19 cellular contexts compared by ENCODE assay signal in genomic region chr10:128007971-128008370, GRCh38.
"Had no signal": no experiment of that assay in that cellular context is flagged by ENCODE, and none has a peak within 500 bp of the region (broad histone marks: within the 10 kb centered on the region; RNA-seq: fewer than 3 reads in every experiment).

No MANE protein-coding gene starts in this region.

- H3K27ac ChIP-seq: hepatocyte, neural progenitor cell, ovary, right lobe of liver, testis had no signal

- H3K4me3 Mint-ChIP-seq: memory B cell; natural killer cell treated with Interleukin-12 subunit alpha and Interleukin-12 subunit beta and Interleukin-15 and Interleukin-18, amount 100 ng/mL, for 72 hours; neural progenitor cell; stimulated activated naive B cell treated with anti-CD40 and anti-IgM and Interleukin-4, amounts not matched to agents 10 μg/mL and 1 μg/mL and 100 μg/mL, for 72 hours; stimulated activated naive CD8-positive, alpha-beta T cell treated with anti-CD3 and anti-CD28 coated beads, Interleukin-15, amount 100 ng/mL, for 72 hours had no signal

- H3K27me3 ChIP-seq: dorsolateral prefrontal cortex, hepatocyte, ovary, right lobe of liver, testis, tibial nerve had no signal

- H3K27ac Mint-ChIP-seq: memory B cell; natural killer cell treated with Interleukin-12 subunit alpha and Interleukin-12 subunit beta and Interleukin-15 and Interleukin-18, amount 100 ng/mL, for 72 hours; neural progenitor cell; progenitor cell of endocrine pancreas; stimulated activated naive B cell treated with anti-CD40 and anti-IgM and Interleukin-4, amounts not matched to agents 10 μg/mL and 1 μg/mL and 100 μg/mL, for 72 hours; stimulated activated naive CD8-positive, alpha-beta T cell treated with anti-CD3 and anti-CD28 coated beads, Interleukin-15, amount 100 ng/mL, for 72 hours had no signal

- H3K4me2 ChIP-seq: hepatocyte, neural progenitor cell had no signal

- H3K36me3 ChIP-seq: neural progenitor cell, ovary, right lobe of liver, tibial nerve had no signal

- H3K9me3 Mint-ChIP-seq: memory B cell; natural killer cell treated with Interleukin-12 subunit alpha and Interleukin-12 subunit beta and Interleukin-15 and Interleukin-18, amount 100 ng/mL, for 72 hours; stimulated activated naive B cell treated with anti-CD40 and anti-IgM and Interleukin-4, amounts not matched to agents 10 μg/mL and 1 μg/mL and 100 μg/mL, for 72 hours; stimulated activated naive CD8-positive, alpha-beta T cell treated with anti-CD3 and anti-CD28 coated beads, Interleukin-15, amount 100 ng/mL, for 72 hours had no signal

- H3K79me2 ChIP-seq: hepatocyte had no signal

- H2AFZ ChIP-seq: hepatocyte, neural progenitor cell had no signal

- DNase-seq: cortex of kidney; dorsolateral prefrontal cortex; effector CD8-positive, alpha-beta T cell; foreskin melanocyte; midbrain; nucleus accumbens; ovary; stimulated activated CD4-positive, alpha-beta T cell treated with anti-CD3 and anti-CD28 coated beads, Interleukin-2, amount 100 ng/mL, for 24 hours; stimulated activated CD4-positive, alpha-beta T cell treated with anti-CD3 and anti-CD28 coated beads, Interleukin-4, amount 100 ng/mL, for 4 hours; stimulated activated naive B cell treated with anti-CD40 and anti-IgM and Interleukin-4, amounts not matched to agents 10 μg/mL and 1 μg/mL and 100 μg/mL, for 72 hours; stimulated activated naive CD8-positive, alpha-beta T cell treated with anti-CD3 and anti-CD28 coated beads, Interleukin-15, amount 100 ng/mL, for 72 hours; testis had no signal

- ATAC-seq: natural killer cell treated with Interleukin-12 subunit alpha and Interleukin-12 subunit beta and Interleukin-15 and Interleukin-18, amount 100 ng/mL, for 72 hours; stimulated activated naive B cell treated with anti-CD40 and anti-IgM and Interleukin-4, amounts not matched to agents 10 μg/mL and 1 μg/mL and 100 μg/mL, for 72 hours; stimulated activated naive CD8-positive, alpha-beta T cell treated with anti-CD3 and anti-CD28 coated beads, Interleukin-15, amount 100 ng/mL, for 72 hours had no signal

- H3K9me3 ChIP-seq: ovary, right lobe of liver, testis, tibial nerve had no signal

- H3K4me3 ChIP-seq: dorsolateral prefrontal cortex, hepatocyte, neural progenitor cell, ovary, right lobe of liver, testis, tibial nerve had no signal

- H3K36me3 Mint-ChIP-seq: memory B cell; natural killer cell treated with Interleukin-12 subunit alpha and Interleukin-12 subunit beta and Interleukin-15 and Interleukin-18, amount 100 ng/mL, for 72 hours; neural progenitor cell; stimulated activated naive B cell treated with anti-CD40 and anti-IgM and Interleukin-4, amounts not matched to agents 10 μg/mL and 1 μg/mL and 100 μg/mL, for 72 hours had no signal

- H3K9ac ChIP-seq: neural progenitor cell had no signal
